ENCODE assay signal across 16 cellular contexts in the genomic region with DNA sequence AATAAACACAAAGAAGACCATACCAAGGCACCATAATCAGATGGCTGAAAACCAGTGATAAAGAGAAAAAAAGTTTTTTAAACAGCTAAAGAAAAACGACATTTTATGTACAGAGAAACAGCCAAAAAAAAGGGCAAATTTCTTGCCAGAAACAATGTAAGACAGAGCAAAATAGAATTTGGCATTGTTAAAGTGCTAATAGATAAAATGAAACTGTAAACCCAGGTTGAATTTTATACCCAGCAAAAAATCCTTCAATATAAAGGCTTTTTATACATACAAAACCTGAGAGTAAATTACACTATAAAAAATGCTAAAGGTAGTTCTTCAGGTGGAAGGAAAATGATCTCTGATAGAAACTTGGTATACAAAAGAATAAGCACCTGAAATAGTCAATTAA. TPM values are rescaled to one million over a fixed set of nuclear protein-coding genes. Genes with fewer than 3 reads are reported as not detected.
A peak's percentile ranks its signal among the peaks of the same experiment; 100 is the strongest.
DNase-seq lines count a peak whose midpoint lies in the region; ATAC-seq and TF ChIP-seq lines count a peak whose summit lies in the region.
"Had no signal": no experiment of that assay in that cellular context is flagged by ENCODE, and none has a peak within 500 bp of the region (broad histone marks: within the 10 kb centered on the region; RNA-seq: fewer than 3 reads in every experiment).

No MANE protein-coding gene starts in this region.

- peaks cover 29% of the 10 kb centered on the region for H3K9me3 Mint-ChIP-seq in activated T-cell treated with anti-CD3 and anti-CD28 coated beads, Interleukin-2, amount 50 U/mL, for 24 hours
- peaks cover 16% of the 10 kb centered on the region for H3K9me3 Mint-ChIP-seq in CD4-positive, alpha-beta T cell
- peaks cover 13% of the 10 kb centered on the region for H3K9me3 Mint-ChIP-seq in activated T-helper 17 cell treated with anti-CD3 and anti-CD28 coated beads, Interleukin-2, amount 50 U/mL, for 72 hours

- no peaks in the 10 kb centered on the region for H3K27me3 ChIP-seq in CD4-positive, alpha-beta T cell (ENCODE audit: control insufficient read depth, insufficient read depth, low read length)
- H3K27me3 ChIP-seq in tibial nerve, result no peaks in the 10 kb centered on the region
- H3K27me3 ChIP-seq: BLaER1 had no signal

- intact Hi-C loops in CD4-positive, alpha-beta T cell (cut with DNase I, micrococcal nuclease), result loop anchor here in 1 of 2 experiments (5.0 to 10.0 kb wide), 2 partner anchors 37 to 46 kb away; partner anchors contain the start of gene FAM117B

- no peak for TF ChIP-seq CTCF in CD4-positive, alpha-beta T cell (IDR thresholded peaks at IDR 0.05)
- TF ChIP-seq CTCF in HEK293 (tag by site-specific recombination; IDR thresholded peaks at IDR 0.05) (no peak), tibial nerve (IDR thresholded peaks at IDR 0.05) (no peak)

- TF ChIP-seq POLR2A in tibial nerve (IDR thresholded peaks at IDR 0.05), result no peak

- no peak for DNase-seq in activated T-cell treated with anti-CD3 and anti-CD28 coated beads, Interleukin-2, amount 50 U/mL, for 24 hours
- DNase-seq in activated T-cell treated with anti-CD3 and anti-CD28 coated beads, Interleukin-2, amount 50 U/mL, for 1 hour, result no peak
- DNase-seq in CD4-positive, alpha-beta T cell, result no peak
- no peak for DNase-seq in tibial nerve (ENCODE audit: low spot score in 2 of 2)
- DNase-seq: 8988T, COR-L47, DMS 273 treated with DMSO at 0.1 percent for 48 hours, DMS53, H9 had no signal

- CTCF ChIA-PET in CD4-positive, alpha-beta T cell (lab: Charles Lee), result no interaction called here
- CTCF ChIA-PET in HEK293 (lab: Yijun Ruan, JAX), result interaction anchor here (0.6 kb wide), 2 partner anchors 20 to 502 kb away, joined by 3 read pairs; no protein-coding TSS in a partner anchor

- H3K4me3 ChIP-seq in HEK293 (ENCODE audit: low read depth, low read length) (no peak overlapping the region), tibial nerve (no peak overlapping the region)
- H3K4me3 ChIP-seq: BLaER1 had no signal

- TF ChIP-seq EP300 in tibial nerve (IDR thresholded peaks at IDR 0.05), result no peak

- H3K36me3 ChIP-seq in HEK293 (ENCODE audit: control insufficient read depth in 2 of 2, insufficient read depth in 1 of 2, low read length in 2 of 2) (no peaks in the 10 kb centered on the region), tibial nerve (peaks cover 0 to 8% (median 0%) of the 10 kb centered on the region in 3 donors)

- POLR2A ChIA-PET in CD4-positive, alpha-beta T cell (lab: Charles Lee), result interaction anchor here (0.6 kb wide), 1 partner anchor 93 kb away, joined by 3 read pairs; no protein-coding TSS in a partner anchor
- POLR2A ChIA-PET in HEK293 (lab: Yijun Ruan, JAX), result no interaction called here

- WGBS in tibial nerve, 2 donors, result 76 to 93% methylated on average over 1 of the region's 1 CpG

- H3K4me1 ChIP-seq in HEK293 (ENCODE audit: control insufficient read depth, insufficient read depth, low read length), result no peaks in the 10 kb centered on the region
- no peaks in the 10 kb centered on the region for H3K4me1 ChIP-seq in tibial nerve
- H3K4me1 ChIP-seq: BLaER1 had no signal

- peak overlapping the region; percentile 4 for H3K27ac Mint-ChIP-seq in activated T-cell treated with anti-CD3 and anti-CD28 coated beads, Interleukin-2, amount 50 U/mL, for 24 hours
- H3K27ac Mint-ChIP-seq in CD4-positive, alpha-beta T cell, result peak overlapping the region; percentile 74
- H3K27ac Mint-ChIP-seq in activated T-helper 17 cell treated with anti-CD3 and anti-CD28 coated beads, Interleukin-2, amount 50 U/mL, for 72 hours, result peak overlapping the region; percentile 73
- H3K27ac Mint-ChIP-seq: CD14-positive monocyte, H9 had no signal

- H3K36me3 Mint-ChIP-seq in activated T-cell treated with anti-CD3 and anti-CD28 coated beads, Interleukin-2, amount 50 U/mL, for 24 hours (ENCODE audit: low read depth), result peaks cover 36% of the 10 kb centered on the region
- H3K36me3 Mint-ChIP-seq in CD4-positive, alpha-beta T cell (ENCODE audit: low read depth), result peaks cover 55% of the 10 kb centered on the region
- H3K36me3 Mint-ChIP-seq in activated T-helper 17 cell treated with anti-CD3 and anti-CD28 coated beads, Interleukin-2, amount 50 U/mL, for 72 hours (ENCODE audit: low read depth), result peaks cover 10% of the 10 kb centered on the region

- no peak for ATAC-seq in CD4-positive, alpha-beta T cell (ENCODE audit: poor library complexity)
- no peak for ATAC-seq in activated T-helper 17 cell treated with anti-CD3 and anti-CD28 coated beads, Interleukin-2, amount 50 U/mL, for 72 hours (replicated peaks)
- ATAC-seq in HG03439 (IDR thresholded peaks at IDR 0.05; ENCODE audit: unreplicated experiment), result no peak
- no peak for ATAC-seq in GM18909 (IDR thresholded peaks at IDR 0.05; ENCODE audit: poor library complexity, unreplicated experiment)

- H3K4me1 Mint-ChIP-seq in activated T-cell treated with anti-CD3 and anti-CD28 coated beads, Interleukin-2, amount 50 U/mL, for 24 hours (ENCODE audit: low read depth), result peaks cover 45% of the 10 kb centered on the region
- H3K4me1 Mint-ChIP-seq in CD4-positive, alpha-beta T cell (ENCODE audit: low read depth), result peaks cover 61% of the 10 kb centered on the region
- H3K4me1 Mint-ChIP-seq in activated T-helper 17 cell treated with anti-CD3 and anti-CD28 coated beads, Interleukin-2, amount 50 U/mL, for 72 hours, result peaks cover 6% of the 10 kb centered on the region

- peaks cover 13% of the 10 kb centered on the region for H3K9me3 ChIP-seq in CD4-positive, alpha-beta T cell (ENCODE audit: control insufficient read depth, low read length)
- H3K9me3 ChIP-seq in HEK293 (ENCODE audit: control insufficient read depth, insufficient read depth, low read depth, low read length) (no peaks in the 10 kb centered on the region), tibial nerve (peaks cover 0 to 39% (median 8%) of the 10 kb centered on the region in 4 donors)

- no peak overlapping the region for H3K4me3 Mint-ChIP-seq in activated T-cell treated with anti-CD3 and anti-CD28 coated beads, Interleukin-2, amount 50 U/mL, for 24 hours
- H3K4me3 Mint-ChIP-seq in CD4-positive, alpha-beta T cell, result no peak overlapping the region
- no peak overlapping the region for H3K4me3 Mint-ChIP-seq in activated T-helper 17 cell treated with anti-CD3 and anti-CD28 coated beads, Interleukin-2, amount 50 U/mL, for 72 hours
- H3K4me3 Mint-ChIP-seq: CD14-positive monocyte, H9 had no signal

- no peaks in the 10 kb centered on the region for H3K27me3 Mint-ChIP-seq in activated T-cell treated with anti-CD3 and anti-CD28 coated beads, Interleukin-2, amount 50 U/mL, for 24 hours
- H3K27me3 Mint-ChIP-seq in CD4-positive, alpha-beta T cell, result no peaks in the 10 kb centered on the region
- no peaks in the 10 kb centered on the region for H3K27me3 Mint-ChIP-seq in activated T-helper 17 cell treated with anti-CD3 and anti-CD28 coated beads, Interleukin-2, amount 50 U/mL, for 72 hours
- H3K27me3 Mint-ChIP-seq: CD8-positive, alpha-beta memory T cell had no signal

- H3K27ac ChIP-seq in CD4-positive, alpha-beta T cell (ENCODE audit: low read depth, low read length), result no peak overlapping the region
- H3K27ac ChIP-seq in HEK293 (ENCODE audit: extremely low read depth, low read depth, low read length), result no peak overlapping the region
- H3K27ac ChIP-seq in tibial nerve, result no peak overlapping the region
- H3K27ac ChIP-seq: BLaER1 had no signal

TF ChIP-seq in HEK293, 187 proteins besides CTCF, POLR2A, EP300 and RAD21:
- TF ChIP-seq GLI2 (tag by site-specific recombination; IDR thresholded peaks at IDR 0.05; ENCODE audit: borderline replicate concordance, low read depth), result no peak
- TF ChIP-seq SETDB1 (IDR thresholded peaks at IDR 0.05; ENCODE audit: insufficient read length, low read length), result peak; percentile 24

RNA-seq across cellular contexts. Expression of gene FAM117B, which starts 45.7 kb away (rescaled TPM):
- total RNA-seq in CD4-positive, alpha-beta T cell, result 10 to 100 TPM; 46.8 to 50.4 TPM
- 10 to 100 TPM in 1 of 2 donors, 1 to 10 TPM in 1; 5.6 to 26.1 TPM for total RNA-seq in activated T-helper 17 cell treated with anti-CD3 and anti-CD28 coated beads, Interleukin-2, amount 50 U/mL, for 72 hours
- total RNA-seq in tibial nerve, result 10 to 100 TPM in 3 of 4 donors, 1 to 10 TPM in 1; 9.2 to 17.5 (median 12.5) TPM

Comparison
In these comparisons a context has a peak if more than half of its experiments do, and no peak if none do; other contexts are left out.
1. H3K27ac Mint-ChIP-seq: peak in every context shown above with its lines; median percentile 74 in CD4-positive, alpha-beta T cell; 73 in activated T-helper 17 cell treated with anti-CD3 and anti-CD28 coated beads, Interleukin-2, amount 50 U/mL, for 72 hours; 4 in activated T-cell treated with anti-CD3 and anti-CD28 coated beads, Interleukin-2, amount 50 U/mL, for 24 hours.